ENCODE assay signal across 8 cellular contexts in genomic region chr14:99870617-99871016, GRCh38.
"Had no signal": no experiment of that assay in that cellular context is flagged by ENCODE, and none has a peak within 500 bp of the region (broad histone marks: within the 10 kb centered on the region; RNA-seq: fewer than 3 reads in every experiment).

No MANE protein-coding gene starts in this region.

- FAIRE-seq: G401.6, GM12878, GM12891, GM12892, GM18507, GM19239 had no signal

- DNase-seq: GDM1, GF-D8 had no signal

- H3K4me3 ChIP-seq: GM12878 had no signal

- ATAC-seq: GM12878 had no signal
